ENCODE assay signal across 25 cellular contexts in genomic region chr20:34049389-34049788, GRCh38.
"Had no signal": no experiment of that assay in that cellular context is flagged by ENCODE, and none has a peak within 500 bp of the region (broad histone marks: within the 10 kb centered on the region; RNA-seq: fewer than 3 reads in every experiment).

No MANE protein-coding gene starts in this region.

- H3K27ac Mint-ChIP-seq: activated CD4-positive, alpha-beta memory T cell treated with anti-CD3 and anti-CD28 coated beads, Interleukin-2, amount 10 ng/mL, durations not matched to agents 7 days and 5 days; activated CD4-positive, alpha-beta T cell treated with anti-CD3 and anti-CD28 coated beads, Interleukin-2, amount 10 ng/mL, durations not matched to agents 24 days and 14 days; activated naive CD8-positive, alpha-beta T cell treated with anti-CD3 and anti-CD28 coated beads, Interleukin-2, amount 10 ng/mL, durations not matched to agents 7 days and 5 days; activated T-helper 1 cell treated with anti-CD3 and anti-CD28 coated beads, Interleukin-12 subunit alpha, Interleukin-12 subunit beta, Interleukin-2, Interleukin-4 antibody, amounts not matched to agents 30 ng/mL and 10 ng/mL and 1 ng/mL, durations not matched to agents 14 hours and 24 hours and 36 hours; endodermal cell; progenitor cell of endocrine pancreas; T-helper 1 cell treated with Interleukin-12 subunit alpha and Interleukin-12 subunit beta and Interleukin-4 antibody, amounts not matched to agents 30 μg/mL and 1 μg/mL, for 36 hours had no signal

- DNase-seq: activated CD4-positive, alpha-beta memory T cell treated with anti-CD3 and anti-CD28 coated beads, Interleukin-2, amount 10 ng/mL, durations not matched to agents 7 days and 5 days; activated CD4-positive, alpha-beta T cell treated with anti-CD3 and anti-CD28 coated beads, Interleukin-2, amount 10 ng/mL, durations not matched to agents 24 days and 14 days; activated gamma-delta T cell treated with Interleukin-2 at 50 U/mL for 16 hours; activated naive CD8-positive, alpha-beta T cell treated with anti-CD3 and anti-CD28 coated beads, Interleukin-2, amount 10 ng/mL, durations not matched to agents 7 days and 5 days; amniotic stem cell; cerebellar nuclear complex; endodermal cell; esophagus squamous epithelium; head of caudate nucleus; islet precursor cell; left cardiac atrium; retina; sigmoid colon; stimulated activated CD4-positive, alpha-beta T cell treated with anti-CD3 and anti-CD28 coated beads, Interleukin-15, amount 100 ng/mL, for 24 hours; stimulated activated CD8-positive, alpha-beta memory T cell treated with anti-CD3 and anti-CD28 coated beads, Interleukin-4, amount 100 ng/mL, for 48 hours; stimulated activated naive CD4-positive, alpha-beta T cell treated with Interleukin-2 at 50 U/mL for 16 hours; substantia nigra; thyroid gland had no signal

- H3K27me3 Mint-ChIP-seq: activated CD4-positive, alpha-beta memory T cell treated with anti-CD3 and anti-CD28 coated beads, Interleukin-2, amount 10 ng/mL, durations not matched to agents 7 days and 5 days; activated CD4-positive, alpha-beta T cell treated with anti-CD3 and anti-CD28 coated beads, Interleukin-2, amount 10 ng/mL, durations not matched to agents 24 days and 14 days; activated naive CD8-positive, alpha-beta T cell treated with anti-CD3 and anti-CD28 coated beads, Interleukin-2, amount 10 ng/mL, durations not matched to agents 7 days and 5 days; progenitor cell of endocrine pancreas had no signal

- H3K36me3 ChIP-seq: gastroesophageal sphincter, sigmoid colon, thyroid gland had no signal

- H3K9me3 Mint-ChIP-seq: activated CD4-positive, alpha-beta memory T cell treated with anti-CD3 and anti-CD28 coated beads, Interleukin-2, amount 10 ng/mL, durations not matched to agents 7 days and 5 days; activated CD4-positive, alpha-beta T cell treated with anti-CD3 and anti-CD28 coated beads, Interleukin-2, amount 10 ng/mL, durations not matched to agents 24 days and 14 days; activated naive CD8-positive, alpha-beta T cell treated with anti-CD3 and anti-CD28 coated beads, Interleukin-2, amount 10 ng/mL, durations not matched to agents 7 days and 5 days; activated T-helper 1 cell treated with anti-CD3 and anti-CD28 coated beads, Interleukin-12 subunit alpha, Interleukin-12 subunit beta, Interleukin-2, Interleukin-4 antibody, amounts not matched to agents 30 ng/mL and 10 ng/mL and 1 ng/mL, durations not matched to agents 14 hours and 24 hours and 36 hours; endodermal cell; neural crest cell; T-helper 1 cell treated with Interleukin-12 subunit alpha and Interleukin-12 subunit beta and Interleukin-4 antibody, amounts not matched to agents 30 μg/mL and 1 μg/mL, for 36 hours had no signal

- H3K27me3 ChIP-seq: esophagus squamous epithelium, gastroesophageal sphincter, sigmoid colon, thyroid gland had no signal

- H3K27ac ChIP-seq: coronary artery, esophagus squamous epithelium, gastroesophageal sphincter, sigmoid colon had no signal

- ATAC-seq: gastroesophageal sphincter had no signal

- H3K4me3 Mint-ChIP-seq: activated CD4-positive, alpha-beta memory T cell treated with anti-CD3 and anti-CD28 coated beads, Interleukin-2, amount 10 ng/mL, durations not matched to agents 7 days and 5 days; activated CD4-positive, alpha-beta T cell treated with anti-CD3 and anti-CD28 coated beads, Interleukin-2, amount 10 ng/mL, durations not matched to agents 24 days and 14 days; activated naive CD8-positive, alpha-beta T cell treated with anti-CD3 and anti-CD28 coated beads, Interleukin-2, amount 10 ng/mL, durations not matched to agents 7 days and 5 days; activated T-helper 1 cell treated with anti-CD3 and anti-CD28 coated beads, Interleukin-12 subunit alpha, Interleukin-12 subunit beta, Interleukin-2, Interleukin-4 antibody, amounts not matched to agents 30 ng/mL and 10 ng/mL and 1 ng/mL, durations not matched to agents 14 hours and 24 hours and 36 hours; endodermal cell; neural crest cell; T-helper 1 cell treated with Interleukin-12 subunit alpha and Interleukin-12 subunit beta and Interleukin-4 antibody, amounts not matched to agents 30 μg/mL and 1 μg/mL, for 36 hours had no signal

- H3K4me3 ChIP-seq: coronary artery, esophagus squamous epithelium, gastroesophageal sphincter, sigmoid colon, smooth muscle cell, thyroid gland had no signal

- H3K9me3 ChIP-seq: esophagus squamous epithelium, gastroesophageal sphincter, sigmoid colon, thyroid gland had no signal
